ENCODE assay signal across 17 cellular contexts in genomic region chr1:106049595-106049994, GRCh38.
"Had no signal": no experiment of that assay in that cellular context is flagged by ENCODE, and none has a peak within 500 bp of the region (broad histone marks: within the 10 kb centered on the region; RNA-seq: fewer than 3 reads in every experiment).

No MANE protein-coding gene starts in this region.

- H3K36me3 Mint-ChIP-seq: naive B cell, type B pancreatic cell had no signal

- DNase-seq: effector CD4-positive, alpha-beta T cell; endodermal cell; erythroblast; kidney; left colon; left ventricle myocardium superior; mesenchymal stem cell; naive B cell; nephron progenitor cell; psoas muscle; sigmoid colon; stimulated activated CD4-positive, alpha-beta T cell treated with anti-CD3 and anti-CD28 coated beads, Interleukin-2, amount 100 ng/mL, for 24 hours; stimulated activated CD4-positive, alpha-beta T cell treated with anti-CD3 and anti-CD28 coated beads, Interleukin-4, amount 100 ng/mL, for 4 hours; stimulated activated naive CD4-positive, alpha-beta T cell; thyroid gland had no signal

- H3K27me3 Mint-ChIP-seq: type B pancreatic cell had no signal

- H3K27ac Mint-ChIP-seq: endodermal cell, nephron progenitor cell, type B pancreatic cell had no signal

- H3K4me3 Mint-ChIP-seq: endodermal cell, naive B cell, nephron progenitor cell, type B pancreatic cell had no signal

- ATAC-seq: foreskin keratinocyte, left colon, left ventricle myocardium superior, psoas muscle had no signal

- H3K4me1 Mint-ChIP-seq: endodermal cell, naive B cell, nephron progenitor cell had no signal

- H3K9me3 Mint-ChIP-seq: endodermal cell, nephron progenitor cell had no signal
